In the genomic region with DNA sequence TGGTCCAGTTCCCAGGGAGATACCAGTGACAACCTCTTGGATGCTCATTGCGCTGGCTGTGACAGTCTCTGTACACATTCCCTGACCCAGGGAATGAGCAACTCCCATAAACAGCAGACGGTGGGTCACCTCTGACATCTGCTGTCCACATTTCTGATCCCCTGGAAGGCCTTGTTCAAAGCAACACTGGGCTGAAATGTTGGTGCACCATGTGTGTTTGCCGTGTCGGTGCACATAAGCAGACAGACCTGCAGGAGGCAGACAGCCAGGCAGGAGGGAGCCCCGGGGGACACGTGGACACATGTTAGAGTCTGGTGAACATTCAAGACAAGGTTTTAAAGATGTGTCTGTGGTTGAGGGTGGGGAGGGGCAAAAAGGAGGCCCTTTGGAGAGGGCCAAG, we compare ENCODE assay signal across 17 cellular contexts.
DNase-seq lines count a peak whose midpoint lies in the region; ATAC-seq, FAIRE-seq and TF ChIP-seq lines count a peak whose summit lies in the region.
"Had no signal": no experiment of that assay in that cellular context is flagged by ENCODE, and none has a peak within 500 bp of the region (broad histone marks: within the 10 kb centered on the region; RNA-seq: fewer than 3 reads in every experiment).

No MANE protein-coding gene starts in this region.

- ATAC-seq in HepG2 (peak; percentile 33; the same call in 2 of the 3 replicates), right lobe of liver (no peak), GM18502 (IDR thresholded peaks at IDR 0.05; ENCODE audit: poor library complexity, unreplicated experiment) (no peak)
- ATAC-seq: activated naive CD8-positive, alpha-beta T cell treated with anti-CD3 and anti-CD28 coated beads, Interleukin-2, amount 50 U/mL, for 24 hours; gastrocnemius medialis; GM12878; stimulated activated naive B cell treated with anti-CD40 and anti-IgM and Interleukin-4, amounts not matched to agents 10 μg/mL and 1 μg/mL and 100 μg/mL, for 72 hours had no signal

- H3K9me3 Mint-ChIP-seq in type B pancreatic cell = peaks cover 5% of the 10 kb centered on the region

- POLR2A ChIA-PET in HepG2 (lab: Yijun Ruan, JAX) = no interaction called here

- H3K27ac ChIP-seq in HepG2 (ENCODE audit: extremely low read length, insufficient read depth, low read length) (no peak overlapping the region), right lobe of liver (no peak overlapping the region)
- H3K27ac ChIP-seq: gastrocnemius medialis, SJSA1 had no signal

- no peak overlapping the region for H2AFZ ChIP-seq in HepG2 (ENCODE audit: low read length)

- peaks cover 13% of the 10 kb centered on the region for H3K4me1 Mint-ChIP-seq in type B pancreatic cell (ENCODE audit: unreplicated experiment)

- H3K27ac Mint-ChIP-seq in type B pancreatic cell = no peak overlapping the region
- H3K27ac Mint-ChIP-seq: activated naive CD8-positive, alpha-beta T cell treated with anti-CD3 and anti-CD28 coated beads, Interleukin-2, amount 50 U/mL, for 24 hours; stimulated activated naive B cell treated with anti-CD40 and anti-IgM and Interleukin-4, amounts not matched to agents 10 μg/mL and 1 μg/mL and 100 μg/mL, for 72 hours had no signal

- DNase-seq in HepG2 (ENCODE audit: low spot score) = no peak
- DNase-seq in right lobe of liver = no peak
- DNase-seq in RPMI7951 (ENCODE audit: low read depth) = peak; percentile 50
- DNase-seq in epithelial cell of proximal tubule (ENCODE audit: low read depth) = no peak
- no peak for DNase-seq in type B pancreatic cell (ENCODE audit: extremely low spot score, unreplicated experiment)
- no peak for DNase-seq in amygdala (lab: John Stamatoyannopoulos, UW)
- DNase-seq in middle frontal gyrus (ENCODE audit: extremely low spot score, low spot score) = no peak
- DNase-seq: activated naive CD8-positive, alpha-beta T cell treated with anti-CD3 and anti-CD28 coated beads, Interleukin-2, amount 50 U/mL, for 24 hours; activated T-cell treated with anti-CD3 and anti-CD28 coated beads for 4 hours; gastrocnemius medialis; islet precursor cell; NCI-H774; stimulated activated CD4-positive, alpha-beta T cell treated with anti-CD3 and anti-CD28 coated beads, Interleukin-4, amount 100 ng/mL, for 4 hours; stimulated activated naive B cell treated with anti-CD40 and anti-IgM and Interleukin-4, amounts not matched to agents 10 μg/mL and 1 μg/mL and 100 μg/mL, for 72 hours had no signal

- in situ Hi-C loops in HepG2 (cut with HindIII; ENCODE audit: extremely low pct_ligation_motif_present, low pct_unique_long_range_greater_than_20kb) = no loop called here

- no peak overlapping the region for H3K4me3 Mint-ChIP-seq in type B pancreatic cell
- H3K4me3 Mint-ChIP-seq: activated naive CD8-positive, alpha-beta T cell treated with anti-CD3 and anti-CD28 coated beads, Interleukin-2, amount 50 U/mL, for 24 hours; stimulated activated naive B cell treated with anti-CD40 and anti-IgM and Interleukin-4, amounts not matched to agents 10 μg/mL and 1 μg/mL and 100 μg/mL, for 72 hours had no signal

- H3K9me3 ChIP-seq in HepG2 (ENCODE audit: low read length) = no peaks in the 10 kb centered on the region
- H3K9me3 ChIP-seq in right lobe of liver = no peaks in the 10 kb centered on the region
- H3K9me3 ChIP-seq: gastrocnemius medialis, SJSA1 had no signal

- no peak overlapping the region for H3K4me2 ChIP-seq in HepG2 (ENCODE audit: low read depth, low read length)

- no peaks in the 10 kb centered on the region for H3K36me3 Mint-ChIP-seq in type B pancreatic cell

- FAIRE-seq in HepG2 (lab: Jason Lieb, UNC) = no peak
- FAIRE-seq: GM12878 had no signal

- TF ChIP-seq EP300 in HepG2 (IDR thresholded peaks at IDR 0.05; ENCODE audit: low read depth in 2 of 2, low read length in 2 of 2) = no peak
- no peak for TF ChIP-seq EP300 in HepG2 (CRISPR knock-in tag; IDR thresholded peaks at IDR 0.05; ENCODE audit: borderline replicate concordance)

- no peak overlapping the region for H3K4me3 ChIP-seq in HepG2 (replicated peaks in 1 of 3; ENCODE audit: insufficient read depth in 1 of 3, low read depth in 2 of 3, low read length in 3 of 3)
- H3K4me3 ChIP-seq in right lobe of liver = no peak overlapping the region
- H3K4me3 ChIP-seq in epithelial cell of proximal tubule (ENCODE audit: low read depth, low read length) = no peak overlapping the region
- H3K4me3 ChIP-seq: gastrocnemius medialis, GM12878, SJSA1 had no signal

- intact Hi-C loops in HepG2 (cut with micrococcal nuclease; ENCODE audit: unreplicated experiment) = no loop called here
- intact Hi-C loops in right lobe of liver (cut with DNase I) = loop anchor here in 1 of 2 donors (10.0 kb wide), 1 partner anchor 73 kb away; no protein-coding TSS in a partner anchor

- no peak for TF ChIP-seq RAD21 in HepG2 (CRISPR knock-in tag; IDR thresholded peaks at IDR 0.05)

- peaks cover 62% of the 10 kb centered on the region for H3K27me3 Mint-ChIP-seq in type B pancreatic cell

- TF ChIP-seq POLR2A in HepG2 (IDR thresholded peaks at IDR 0.05; ENCODE audit: insufficient read depth in 1 of 2, low read depth in 2 of 2, low read length in 2 of 2) (no peak), right lobe of liver (IDR thresholded peaks at IDR 0.05) (no peak)

- H3K9ac ChIP-seq in HepG2 (ENCODE audit: insufficient read depth, low read depth, low read length) = no peak overlapping the region

- peaks cover 0 to 38% of the 10 kb centered on the region in 2 experiments; a peak in 3 of 5 replicates for H3K27me3 ChIP-seq in HepG2 (ENCODE audit: control insufficient read depth in 1 of 2, insufficient read depth in 2 of 2, low read length in 2 of 2)
- no peaks in the 10 kb centered on the region for H3K27me3 ChIP-seq in right lobe of liver

- TF ChIP-seq CTCF in HepG2 (CRISPR knock-in tag; IDR thresholded peaks at IDR 0.05) (no peak), right lobe of liver (IDR thresholded peaks at IDR 0.05) (no peak), epithelial cell of proximal tubule (conservative IDR thresholded peaks at IDR 0.05; ENCODE audit: low read depth, low read length) (peak; percentile 5), type B pancreatic cell (conservative IDR thresholded peaks at IDR 0.05) (peak; percentile 53)

- H4K20me1 ChIP-seq in HepG2 (ENCODE audit: insufficient read depth, low read length) = no peaks in the 10 kb centered on the region

- 0 out of 2 replicates have a peak, but pooled peaks cover 6% of the 10 kb centered on the region for H3K4me1 ChIP-seq in HepG2 (ENCODE audit: insufficient read depth, low read length)
- peaks cover 0 to 6% (median 2%) of the 10 kb centered on the region in 4 donors for H3K4me1 ChIP-seq in right lobe of liver
- H3K4me1 ChIP-seq: SJSA1 had no signal

- H3K36me3 ChIP-seq in HepG2 (replicated peaks in 1 of 2; ENCODE audit: control insufficient read depth in 1 of 2, insufficient read depth in 2 of 2, low read length in 2 of 2) (no peaks in the 10 kb centered on the region), right lobe of liver (no peaks in the 10 kb centered on the region)
- H3K36me3 ChIP-seq: gastrocnemius medialis, SJSA1 had no signal

- CTCF ChIA-PET in HepG2 (lab: Yijun Ruan, JAX; ENCODE audit: low intra/inter-chr PET ratio, low total read pairs) = no interaction called here

- H3K79me2 ChIP-seq in HepG2 (ENCODE audit: insufficient read depth, low read length) = no peaks in the 10 kb centered on the region

- 10% methylated on average over 6 of the region's 6 CpGs for WGBS in HepG2 (ENCODE audit: low lambda C conversion rate)
- WGBS in right lobe of liver (ENCODE audit: insufficient coverage, low coverage, low lambda C conversion rate, missing lambda C conversion rate) = 31% methylated on average over 5 of the region's 6 CpGs

- BruUV-seq in HepG2 (replicated peaks; lab: Mats Ljungman, UMichigan) = no TSS peak

TF ChIP-seq in HepG2, 621 proteins besides CTCF, POLR2A, EP300 and RAD21:
- TF ChIP-seq TRIM24 (CRISPR knock-in tag; IDR thresholded peaks at IDR 0.05) = no peak
- TF ChIP-seq IKZF4 (CRISPR knock-in tag; IDR thresholded peaks at IDR 0.05; ENCODE audit: borderline replicate concordance, low read depth, not compliant biosample characterization) = no peak
- no peak for TF ChIP-seq POLR2AphosphoS5 (IDR thresholded peaks at IDR 0.05; ENCODE audit: low read depth, low read length)
- TF ChIP-seq SKI (IDR thresholded peaks at IDR 0.05; ENCODE audit: partially characterized antibody) = no peak
- no peak for TF ChIP-seq ZNF180 (CRISPR knock-in tag; IDR thresholded peaks at IDR 0.05; ENCODE audit: borderline replicate concordance, low read depth)
- no peak for TF ChIP-seq ZNF432 (CRISPR knock-in tag; IDR thresholded peaks at IDR 0.05; ENCODE audit: borderline replicate concordance)

Comparison
In these comparisons a context has a peak if more than half of its experiments do, and no peak if none do; other contexts are left out.
1. CTCF ChIP-seq: peak in epithelial cell of proximal tubule (single experiment) and type B pancreatic cell (single experiment); none in HepG2 (single experiment) and right lobe of liver (0 of 4).